Comparison of ENCODE assay signal across 27 cellular contexts in the genomic region with DNA sequence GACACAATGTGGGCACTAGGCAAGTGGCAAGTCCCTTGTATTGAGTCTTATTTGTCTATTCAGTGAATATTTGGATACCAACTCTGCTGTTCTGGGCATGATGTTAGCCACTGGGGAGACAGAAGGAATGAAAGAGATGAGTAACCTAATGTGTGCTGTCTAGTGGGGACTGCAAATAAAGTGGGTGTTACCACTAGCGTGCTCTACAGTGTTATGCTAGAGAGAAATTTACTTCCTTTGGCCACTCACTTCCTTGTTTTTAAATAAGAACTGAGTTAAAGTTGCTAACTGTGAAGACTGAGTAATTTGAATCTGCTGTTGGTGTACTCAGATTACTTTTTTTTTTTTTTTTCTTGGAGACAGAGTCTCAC.
DNase-seq lines count a peak whose midpoint lies in the region; ATAC-seq and TF ChIP-seq lines count a peak whose summit lies in the region.
"Had no signal": no experiment of that assay in that cellular context is flagged by ENCODE, and none has a peak within 500 bp of the region (broad histone marks: within the 10 kb centered on the region; RNA-seq: fewer than 3 reads in every experiment).

No MANE protein-coding gene starts in this region.

- no peak overlapping the region for H3K9ac ChIP-seq in parathyroid adenoma
- H3K9ac ChIP-seq: KMS-11 had no signal

- no peak for TF ChIP-seq POLR2A in upper lobe of left lung (IDR thresholded peaks at IDR 0.05)

- no peak overlapping the region for H3K4me2 ChIP-seq in parathyroid adenoma (ENCODE audit: low read length)
- H3K4me2 ChIP-seq: KMS-11 had no signal

- 100% methylated on average over 1 of the region's 1 CpG for WGBS in heart right ventricle, 2 donors
- 67 to 74% methylated on average over 1 of the region's 1 CpG for WGBS in upper lobe of left lung, 2 donors

- TF ChIP-seq CTCF in heart right ventricle (IDR thresholded peaks at IDR 0.05) = no peak
- no peak for TF ChIP-seq CTCF in coronary artery (IDR thresholded peaks at IDR 0.05)
- TF ChIP-seq CTCF in parathyroid adenoma (IDR thresholded peaks at IDR 0.05) = no peak
- no peak for TF ChIP-seq CTCF in upper lobe of left lung (IDR thresholded peaks at IDR 0.05)

- H3K27ac ChIP-seq in heart right ventricle (peak overlapping the region in 9 of 10 donors; percentile 23 to 73 (median 54)), coronary artery (peak overlapping the region; percentile 59 to 66), parathyroid adenoma (peak overlapping the region; percentile 44), upper lobe of left lung (peak overlapping the region in 3 of 4 donors; percentile 34 to 71 (median 61))
- H3K27ac ChIP-seq: brain microvascular endothelial cell, KMS-11, Peyer's patch, skin epidermis, testis, WERI-Rb-1 had no signal

- no peak overlapping the region for H3K4me3 ChIP-seq in heart right ventricle
- no peak overlapping the region for H3K4me3 ChIP-seq in coronary artery
- no peak overlapping the region for H3K4me3 ChIP-seq in parathyroid adenoma (ENCODE audit: low read depth, low read length)
- H3K4me3 ChIP-seq in upper lobe of left lung = no peak overlapping the region
- H3K4me3 ChIP-seq: HAP-1, Peyer's patch, skin epidermis, testis had no signal

- peaks cover 45% of the 10 kb centered on the region for H3K79me2 ChIP-seq in parathyroid adenoma

- H3K27me3 ChIP-seq in heart right ventricle = no peaks in the 10 kb centered on the region
- H3K27me3 ChIP-seq in parathyroid adenoma (ENCODE audit: control insufficient read depth, insufficient read depth, low read length) = no peaks in the 10 kb centered on the region
- H3K27me3 ChIP-seq in upper lobe of left lung = no peaks in the 10 kb centered on the region
- H3K27me3 ChIP-seq: brain microvascular endothelial cell, Peyer's patch, testis had no signal

- TF ChIP-seq EP300 in upper lobe of left lung (IDR thresholded peaks at IDR 0.05) = no peak

- peaks cover 0 to 19% (median 0%) of the 10 kb centered on the region in 11 donors for H3K9me3 ChIP-seq in heart right ventricle
- H3K9me3 ChIP-seq in parathyroid adenoma (ENCODE audit: control insufficient read depth, low read length) = no peaks in the 10 kb centered on the region
- H3K9me3 ChIP-seq in upper lobe of left lung = no peaks in the 10 kb centered on the region
- H3K9me3 ChIP-seq: HAP-1, testis had no signal

- H2AFZ ChIP-seq in parathyroid adenoma = no peak overlapping the region

- H3K4me1 ChIP-seq in heart right ventricle = peaks cover 0 to 19% (median 12%) of the 10 kb centered on the region in 9 donors
- H3K4me1 ChIP-seq in parathyroid adenoma = peaks cover 9% of the 10 kb centered on the region
- peaks cover 0 to 7% (median 0%) of the 10 kb centered on the region in 4 donors for H3K4me1 ChIP-seq in upper lobe of left lung
- H3K4me1 ChIP-seq: HAP-1, Peyer's patch, testis had no signal

- peaks cover 0 to 7% (median 0%) of the 10 kb centered on the region in 9 donors for H3K36me3 ChIP-seq in heart right ventricle
- no peaks in the 10 kb centered on the region for H3K36me3 ChIP-seq in parathyroid adenoma (ENCODE audit: control insufficient read depth, insufficient read depth, low read length)
- H3K36me3 ChIP-seq in upper lobe of left lung = no peaks in the 10 kb centered on the region
- H3K36me3 ChIP-seq: brain microvascular endothelial cell, Peyer's patch, WERI-Rb-1 had no signal

- intact Hi-C loops in heart right ventricle (cut with DNase I) (no loop called here), Right ventricle myocardium inferior (cut with DNase I) (no loop called here)

- ATAC-seq in heart right ventricle = peak in 3 of 8 donors; percentile 6 to 39 (median 27)
- ATAC-seq in Right ventricle myocardium inferior = no peak
- no peak for ATAC-seq in upper lobe of left lung (ENCODE audit: low FRiP score in 2 of 2)
- ATAC-seq in HG03025 (IDR thresholded peaks at IDR 0.05; ENCODE audit: low FRiP score, unreplicated experiment) = no peak
- ATAC-seq: activated CD8-positive, alpha-beta T cell treated with anti-CD3 and anti-CD28 coated beads, Interleukin-2, amount 10 ng/mL, durations not matched to agents 7 days and 5 days had no signal

- DNase-seq in heart right ventricle = no peak
- DNase-seq in Right ventricle myocardium inferior (ENCODE audit: missing footprints) = no peak
- no peak for DNase-seq in coronary artery (ENCODE audit: low spot score)
- no peak for DNase-seq in upper lobe of left lung
- DNase-seq in H4 (ENCODE audit: low spot score) = no peak
- DNase-seq in NCI-H187 treated with DMSO at 0.1 percent for 48 hours (lab: John Stamatoyannopoulos, UW) = no peak
- DNase-seq: activated CD4-positive, alpha-beta T cell treated with anti-CD3 and anti-CD28 coated beads for 4 hours; activated CD8-positive, alpha-beta T cell treated with anti-CD3 and anti-CD28 coated beads, Interleukin-2, amount 10 ng/mL, durations not matched to agents 7 days and 5 days; activated naive CD4-positive, alpha-beta T cell treated with anti-CD3 and anti-CD28 coated beads, Interleukin-2, amount 10 ng/mL, durations not matched to agents 7 days and 5 days; brain microvascular endothelial cell; CD4-positive, alpha-beta T cell; DMS 273 treated with DMSO at 0.1 percent for 48 hours; glutamatergic neuron; NCI-H2081 treated with DMSO at 0.1 percent for 48 hours; NCI-H226; NCI-H748 treated with DMSO at 0.1 percent for 48 hours; Peyer's patch; SIG-M5; stimulated activated naive CD4-positive, alpha-beta T cell; T1000; testis; WERI-Rb-1 had no signal
